8 cellular contexts compared by ENCODE assay signal in genomic region chr17:76383645-76384221, GRCh38. TPM values are rescaled to one million over a fixed set of nuclear protein-coding genes. Genes with fewer than 3 reads are reported as not detected.
DNase-seq lines count a peak whose midpoint lies in the region; ATAC-seq and TF ChIP-seq lines count a peak whose summit lies in the region.

No MANE protein-coding gene starts in this region.

- H3K4me3 Mint-ChIP-seq in naive thymus-derived CD8-positive, alpha-beta T cell, result peak overlapping the region; percentile 79 to 95 (median 90)
- peak overlapping the region; percentile 93 for H3K4me3 Mint-ChIP-seq in type B pancreatic cell

- H3K4me1 ChIP-seq in BLaER1, result peaks cover 66% of the 10 kb centered on the region

- DNase-seq in activated CD8-positive, alpha-beta memory T cell treated with anti-CD3 and anti-CD28 coated beads for 24 hours, result peak; percentile 89
- DNase-seq in erythroblast (lab: John Stamatoyannopoulos, UW), result peak; percentile 82 to 84
- DNase-seq in naive thymus-derived CD8-positive, alpha-beta T cell, result peak in 8 of 10 donors; percentile 15 to 72 (median 47)
- no peak for DNase-seq in type B pancreatic cell (ENCODE audit: extremely low spot score, unreplicated experiment)
- no peak for DNase-seq in kidney glomerular epithelial cell (lab: John Stamatoyannopoulos, UW)

- H3K36me3 ChIP-seq in BLaER1, result peaks cover 2% of the 10 kb centered on the region; the same call in 1 of the 2 replicates

- peaks cover 0 to 3% (median 0%) of the 10 kb centered on the region in 5 donors for H3K27me3 Mint-ChIP-seq in naive thymus-derived CD8-positive, alpha-beta T cell
- H3K27me3 Mint-ChIP-seq in type B pancreatic cell, result peaks cover 7% of the 10 kb centered on the region

- peaks cover 6 to 14% (median 11%) of the 10 kb centered on the region in 4 donors for H3K4me1 Mint-ChIP-seq in naive thymus-derived CD8-positive, alpha-beta T cell
- peaks cover 15% of the 10 kb centered on the region for H3K4me1 Mint-ChIP-seq in type B pancreatic cell (ENCODE audit: unreplicated experiment)

- H3K36me3 Mint-ChIP-seq in naive thymus-derived CD8-positive, alpha-beta T cell, result no peaks in the 10 kb centered on the region
- no peaks in the 10 kb centered on the region for H3K36me3 Mint-ChIP-seq in type B pancreatic cell

- TF ChIP-seq POLR2A in erythroblast (IDR thresholded peaks at IDR 0.05; ENCODE audit: low read length), result no peak

- 0 out of 2 replicates have a peak, but pooled peaks have one; percentile 15 for TF ChIP-seq CTCF in LNCAP (IDR thresholded peaks at IDR 0.05)
- peak; percentile 63 for TF ChIP-seq CTCF in type B pancreatic cell (conservative IDR thresholded peaks at IDR 0.05)

- POLR2A ChIA-PET in naive thymus-derived CD8-positive, alpha-beta T cell (lab: Charles Lee), result interaction anchor here (1.3 to 3.3 kb wide), 4 partner anchors 13 to 31 kb away, joined by 4 to 39 read pairs (median 16); partner anchors contain the start of gene PRPSAP1

- peak overlapping the region; percentile 72 for H3K27ac ChIP-seq in BLaER1

- H3K9me3 ChIP-seq in BLaER1, result no peaks in the 10 kb centered on the region

- H4K20me1 ChIP-seq in BLaER1, result peaks cover 41% of the 10 kb centered on the region

- H3K9ac ChIP-seq in BLaER1, result peak overlapping the region; percentile 74

- H3K27me3 ChIP-seq in BLaER1, result peaks cover 66% of the 10 kb centered on the region

- peak overlapping the region; percentile 73 for H3K4me3 ChIP-seq in BLaER1

- peak; percentile 26 for ATAC-seq in GM19372 (IDR thresholded peaks at IDR 0.05; ENCODE audit: low read depth, unreplicated experiment)
- ATAC-seq in naive thymus-derived CD8-positive, alpha-beta T cell, result peak; percentile 38 to 50

- no peaks in the 10 kb centered on the region for H3K9me3 Mint-ChIP-seq in naive thymus-derived CD8-positive, alpha-beta T cell
- H3K9me3 Mint-ChIP-seq in type B pancreatic cell, result no peaks in the 10 kb centered on the region

- H3K27ac Mint-ChIP-seq in naive thymus-derived CD8-positive, alpha-beta T cell, result peak overlapping the region in 8 of 10 donors; percentile 34 to 87 (median 72)
- peak overlapping the region; percentile 80 for H3K27ac Mint-ChIP-seq in type B pancreatic cell

- H3K4me2 ChIP-seq in BLaER1, result peak overlapping the region; percentile 99

RNA-seq across cellular contexts. Expression of gene SPHK1, which starts 0.7 kb away (rescaled TPM):
- total RNA-seq in naive thymus-derived CD8-positive, alpha-beta T cell, result under 1 TPM; 0.85 to 0.91 TPM
- under 1 TPM in 2 of 3 donors, not detected in 1; 0.31 to 0.37 TPM for polyA plus RNA-seq in naive thymus-derived CD8-positive, alpha-beta T cell
- 4.3 and 26.8 TPM in 2 replicates for total RNA-seq in type B pancreatic cell (ENCODE audit: low replicate concordance)

RNA-seq across cellular contexts. Expression of gene PRPSAP1, which starts 30.0 kb away (rescaled TPM):
- total RNA-seq in naive thymus-derived CD8-positive, alpha-beta T cell, result 10 to 100 TPM; 42.5 to 44.7 TPM
- polyA plus RNA-seq in naive thymus-derived CD8-positive, alpha-beta T cell, result 10 to 100 TPM; 37.9 to 62.9 (median 54.7) TPM
- 45.3 and 82.0 TPM in 2 replicates for total RNA-seq in type B pancreatic cell (ENCODE audit: low replicate concordance)

Comparison
In these comparisons a context has a peak if more than half of its experiments do, and no peak if none do; other contexts are left out.
1. DNase-seq: peak in activated CD8-positive, alpha-beta memory T cell treated with anti-CD3 and anti-CD28 coated beads for 24 hours (single experiment), erythroblast (2 of 2) and naive thymus-derived CD8-positive, alpha-beta T cell (8 of 10); none in type B pancreatic cell (single experiment) and kidney glomerular epithelial cell (single experiment).